1 cellular context compared by ENCODE assay signal in genomic region chr6:15299430-15300131, GRCh38.
TF ChIP-seq lines count a peak whose summit lies in the region.

No MANE protein-coding gene starts in this region.

TF ChIP-seq in K562, 482 proteins besides CTCF, POLR2A, EP300 and RAD21 (continued from another document and continues in another):
- TF ChIP-seq, protein P1, sequence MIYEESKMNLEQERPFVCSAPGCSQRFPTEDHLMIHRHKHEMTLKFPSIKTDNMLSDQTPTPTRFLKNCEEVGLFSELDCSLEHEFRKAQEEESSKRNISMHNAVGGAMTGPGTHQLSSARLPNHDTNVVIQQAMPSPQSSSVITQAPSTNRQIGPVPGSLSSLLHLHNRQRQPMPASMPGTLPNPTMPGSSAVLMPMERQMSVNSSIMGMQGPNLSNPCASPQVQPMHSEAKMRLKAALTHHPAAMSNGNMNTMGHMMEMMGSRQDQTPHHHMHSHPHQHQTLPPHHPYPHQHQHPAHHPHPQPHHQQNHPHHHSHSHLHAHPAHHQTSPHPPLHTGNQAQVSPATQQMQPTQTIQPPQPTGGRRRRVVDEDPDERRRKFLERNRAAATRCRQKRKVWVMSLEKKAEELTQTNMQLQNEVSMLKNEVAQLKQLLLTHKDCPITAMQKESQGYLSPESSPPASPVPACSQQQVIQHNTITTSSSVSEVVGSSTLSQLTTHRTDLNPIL (CRISPR knock-in tag; IDR thresholded peaks at IDR 0.05): no peak
- TF ChIP-seq SPI1 (IDR thresholded peaks at IDR 0.05; ENCODE audit: borderline replicate concordance, low read depth, low read length) (peak; percentile 85), UBTF (IDR thresholded peaks at IDR 0.05; ENCODE audit: borderline replicate concordance in 1 of 2, low read depth in 2 of 2, low read length in 2 of 2) (peak; percentile 64 to 96; a peak in 3 of 4 replicates), SMARCA4 (IDR thresholded peaks at IDR 0.05) (peak; percentile 99), TCFL5 (CRISPR knock-in tag; conservative IDR thresholded peaks at IDR 0.05) (no peak), ZNF445 (CRISPR knock-in tag; IDR thresholded peaks at IDR 0.05; ENCODE audit: low read depth) (no peak), USF1 (CRISPR knock-in tag; IDR thresholded peaks at IDR 0.05) (no peak), ZNF217 (CRISPR knock-in tag; IDR thresholded peaks at IDR 0.05) (no peak), SOX6 (IDR thresholded peaks at IDR 0.05) (peak; percentile 86), FOXJ2 (tag; IDR thresholded peaks at IDR 0.05) (0 out of 2 replicates have a peak, but pooled peaks have one; percentile 17), ZNF668 (CRISPR knock-in tag; IDR thresholded peaks at IDR 0.05) (no peak), TAF15 (IDR thresholded peaks at IDR 0.05; ENCODE audit: low read depth, low read length) (no peak), ZEB2 (IDR thresholded peaks at IDR 0.05) (peak; percentile 84; the same call in 1 of the 2 replicates), CBFA2T2 (conservative IDR thresholded peaks at IDR 0.05) (peak; percentile 92), CREB1 (IDR thresholded peaks at IDR 0.05) (peak; percentile 51), CREB1 (CRISPR knock-in tag; IDR thresholded peaks at IDR 0.05) (no peak), ZNF780A (CRISPR knock-in tag; IDR thresholded peaks at IDR 0.05) (no peak), JUNB (CRISPR knock-in tag; conservative IDR thresholded peaks at IDR 0.05) (peak; percentile 52; the same call in 1 of the 2 replicates), SRSF1 (IDR thresholded peaks at IDR 0.05; ENCODE audit: low read depth, low read length) (no peak), FOXK1 (CRISPR knock-in tag; IDR thresholded peaks at IDR 0.05; ENCODE audit: borderline replicate concordance) (peak; percentile 50; the same call in 1 of the 2 replicates), PURB (CRISPR knock-in tag; IDR thresholded peaks at IDR 0.05; ENCODE audit: low read depth) (no peak), ATF1 (CRISPR knock-in tag; IDR thresholded peaks at IDR 0.05) (no peak), ATF1 (tag; IDR thresholded peaks at IDR 0.05) (peak; percentile 51), ZNF274 (IDR thresholded peaks at IDR 0.05; ENCODE audit: borderline replicate concordance, low read depth, low read length) (no peak), MTA1 (IDR thresholded peaks at IDR 0.05; ENCODE audit: borderline replicate concordance) (peak; percentile 84; the same call in 1 of the 2 replicates), BCLAF1 (IDR thresholded peaks at IDR 0.05; ENCODE audit: borderline replicate concordance in 1 of 2, control insufficient read depth in 1 of 2, low read depth in 2 of 2, low read length in 1 of 2) (peak in 1 of 2 experiments; percentile 57; a peak in 1 of 4 replicates), RAD51 (IDR thresholded peaks at IDR 0.05; ENCODE audit: borderline replicate concordance, low read depth) (0 out of 2 replicates have a peak, but pooled peaks have one; percentile 20), CC2D1A (IDR thresholded peaks at IDR 0.05) (peak; percentile 90), ZNF75A (CRISPR knock-in tag; IDR thresholded peaks at IDR 0.05) (0 out of 2 replicates have a peak, but pooled peaks have one; percentile 9), FIP1L1 (IDR thresholded peaks at IDR 0.05; ENCODE audit: low read depth, low read length, poor library complexity, severe bottlenecking) (no peak), ARNT (IDR thresholded peaks at IDR 0.05) (peak; percentile 33 to 79; a peak in 3 of 4 replicates), TCF3 (CRISPR knock-in tag; IDR thresholded peaks at IDR 0.05) (peak; percentile 95), TBL1XR1 (IDR thresholded peaks at IDR 0.05; ENCODE audit: low read length in 2 of 2) (peak in 1 of 2 experiments; percentile 94; a peak in 2 of 4 replicates), NCOA2 (IDR thresholded peaks at IDR 0.05; ENCODE audit: partially characterized antibody in 2 of 2) (peak in 1 of 2 experiments; percentile 96), SMAD4 (CRISPR knock-in tag; conservative IDR thresholded peaks at IDR 0.05) (peak; percentile 96), HCFC1 (IDR thresholded peaks at IDR 0.05; ENCODE audit: low read depth, low read length) (peak; percentile 43), ZNF764 (CRISPR knock-in tag; IDR thresholded peaks at IDR 0.05; ENCODE audit: low read depth) (no peak), HMG20A (CRISPR knock-in tag; conservative IDR thresholded peaks at IDR 0.05) (no peak), NCOA4 (IDR thresholded peaks at IDR 0.05; ENCODE audit: partially characterized antibody) (no peak), SMC3 (conservative IDR thresholded peaks at IDR 0.05; ENCODE audit: insufficient read depth, low read depth, low read length) (0 out of 2 replicates have a peak, but pooled peaks have one; percentile 16), HNRNPL (IDR thresholded peaks at IDR 0.05; ENCODE audit: low read depth, low read length) (peak; percentile 42; the same call in 1 of the 2 replicates)
- TF ChIP-seq, protein P2, sequence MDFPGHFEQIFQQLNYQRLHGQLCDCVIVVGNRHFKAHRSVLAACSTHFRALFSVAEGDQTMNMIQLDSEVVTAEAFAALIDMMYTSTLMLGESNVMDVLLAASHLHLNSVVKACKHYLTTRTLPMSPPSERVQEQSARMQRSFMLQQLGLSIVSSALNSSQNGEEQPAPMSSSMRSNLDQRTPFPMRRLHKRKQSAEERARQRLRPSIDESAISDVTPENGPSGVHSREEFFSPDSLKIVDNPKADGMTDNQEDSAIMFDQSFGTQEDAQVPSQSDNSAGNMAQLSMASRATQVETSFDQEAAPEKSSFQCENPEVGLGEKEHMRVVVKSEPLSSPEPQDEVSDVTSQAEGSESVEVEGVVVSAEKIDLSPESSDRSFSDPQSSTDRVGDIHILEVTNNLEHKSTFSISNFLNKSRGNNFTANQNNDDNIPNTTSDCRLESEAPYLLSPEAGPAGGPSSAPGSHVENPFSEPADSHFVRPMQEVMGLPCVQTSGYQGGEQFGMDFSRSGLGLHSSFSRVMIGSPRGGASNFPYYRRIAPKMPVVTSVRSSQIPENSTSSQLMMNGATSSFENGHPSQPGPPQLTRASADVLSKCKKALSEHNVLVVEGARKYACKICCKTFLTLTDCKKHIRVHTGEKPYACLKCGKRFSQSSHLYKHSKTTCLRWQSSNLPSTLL (IDR thresholded peaks at IDR 0.05): peak; percentile 45; the same call in 1 of the 2 replicates
- TF ChIP-seq, protein P3, sequence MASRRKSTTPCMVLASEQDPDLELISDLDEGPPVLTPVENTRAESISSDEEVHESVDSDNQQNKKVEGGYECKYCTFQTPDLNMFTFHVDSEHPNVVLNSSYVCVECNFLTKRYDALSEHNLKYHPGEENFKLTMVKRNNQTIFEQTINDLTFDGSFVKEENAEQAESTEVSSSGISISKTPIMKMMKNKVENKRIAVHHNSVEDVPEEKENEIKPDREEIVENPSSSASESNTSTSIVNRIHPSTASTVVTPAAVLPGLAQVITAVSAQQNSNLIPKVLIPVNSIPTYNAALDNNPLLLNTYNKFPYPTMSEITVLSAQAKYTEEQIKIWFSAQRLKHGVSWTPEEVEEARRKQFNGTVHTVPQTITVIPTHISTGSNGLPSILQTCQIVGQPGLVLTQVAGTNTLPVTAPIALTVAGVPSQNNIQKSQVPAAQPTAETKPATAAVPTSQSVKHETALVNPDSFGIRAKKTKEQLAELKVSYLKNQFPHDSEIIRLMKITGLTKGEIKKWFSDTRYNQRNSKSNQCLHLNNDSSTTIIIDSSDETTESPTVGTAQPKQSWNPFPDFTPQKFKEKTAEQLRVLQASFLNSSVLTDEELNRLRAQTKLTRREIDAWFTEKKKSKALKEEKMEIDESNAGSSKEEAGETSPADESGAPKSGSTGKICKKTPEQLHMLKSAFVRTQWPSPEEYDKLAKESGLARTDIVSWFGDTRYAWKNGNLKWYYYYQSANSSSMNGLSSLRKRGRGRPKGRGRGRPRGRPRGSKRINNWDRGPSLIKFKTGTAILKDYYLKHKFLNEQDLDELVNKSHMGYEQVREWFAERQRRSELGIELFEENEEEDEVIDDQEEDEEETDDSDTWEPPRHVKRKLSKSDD (conservative IDR thresholded peaks at IDR 0.05; ENCODE audit: low read length): no peak
- TF ChIP-seq, protein P4, sequence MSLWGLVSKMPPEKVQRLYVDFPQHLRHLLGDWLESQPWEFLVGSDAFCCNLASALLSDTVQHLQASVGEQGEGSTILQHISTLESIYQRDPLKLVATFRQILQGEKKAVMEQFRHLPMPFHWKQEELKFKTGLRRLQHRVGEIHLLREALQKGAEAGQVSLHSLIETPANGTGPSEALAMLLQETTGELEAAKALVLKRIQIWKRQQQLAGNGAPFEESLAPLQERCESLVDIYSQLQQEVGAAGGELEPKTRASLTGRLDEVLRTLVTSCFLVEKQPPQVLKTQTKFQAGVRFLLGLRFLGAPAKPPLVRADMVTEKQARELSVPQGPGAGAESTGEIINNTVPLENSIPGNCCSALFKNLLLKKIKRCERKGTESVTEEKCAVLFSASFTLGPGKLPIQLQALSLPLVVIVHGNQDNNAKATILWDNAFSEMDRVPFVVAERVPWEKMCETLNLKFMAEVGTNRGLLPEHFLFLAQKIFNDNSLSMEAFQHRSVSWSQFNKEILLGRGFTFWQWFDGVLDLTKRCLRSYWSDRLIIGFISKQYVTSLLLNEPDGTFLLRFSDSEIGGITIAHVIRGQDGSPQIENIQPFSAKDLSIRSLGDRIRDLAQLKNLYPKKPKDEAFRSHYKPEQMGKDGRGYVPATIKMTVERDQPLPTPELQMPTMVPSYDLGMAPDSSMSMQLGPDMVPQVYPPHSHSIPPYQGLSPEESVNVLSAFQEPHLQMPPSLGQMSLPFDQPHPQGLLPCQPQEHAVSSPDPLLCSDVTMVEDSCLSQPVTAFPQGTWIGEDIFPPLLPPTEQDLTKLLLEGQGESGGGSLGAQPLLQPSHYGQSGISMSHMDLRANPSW (CRISPR knock-in tag; IDR thresholded peaks at IDR 0.05): peak; percentile 18; the same call in 1 of the 2 replicates
- TF ChIP-seq, protein P5, sequence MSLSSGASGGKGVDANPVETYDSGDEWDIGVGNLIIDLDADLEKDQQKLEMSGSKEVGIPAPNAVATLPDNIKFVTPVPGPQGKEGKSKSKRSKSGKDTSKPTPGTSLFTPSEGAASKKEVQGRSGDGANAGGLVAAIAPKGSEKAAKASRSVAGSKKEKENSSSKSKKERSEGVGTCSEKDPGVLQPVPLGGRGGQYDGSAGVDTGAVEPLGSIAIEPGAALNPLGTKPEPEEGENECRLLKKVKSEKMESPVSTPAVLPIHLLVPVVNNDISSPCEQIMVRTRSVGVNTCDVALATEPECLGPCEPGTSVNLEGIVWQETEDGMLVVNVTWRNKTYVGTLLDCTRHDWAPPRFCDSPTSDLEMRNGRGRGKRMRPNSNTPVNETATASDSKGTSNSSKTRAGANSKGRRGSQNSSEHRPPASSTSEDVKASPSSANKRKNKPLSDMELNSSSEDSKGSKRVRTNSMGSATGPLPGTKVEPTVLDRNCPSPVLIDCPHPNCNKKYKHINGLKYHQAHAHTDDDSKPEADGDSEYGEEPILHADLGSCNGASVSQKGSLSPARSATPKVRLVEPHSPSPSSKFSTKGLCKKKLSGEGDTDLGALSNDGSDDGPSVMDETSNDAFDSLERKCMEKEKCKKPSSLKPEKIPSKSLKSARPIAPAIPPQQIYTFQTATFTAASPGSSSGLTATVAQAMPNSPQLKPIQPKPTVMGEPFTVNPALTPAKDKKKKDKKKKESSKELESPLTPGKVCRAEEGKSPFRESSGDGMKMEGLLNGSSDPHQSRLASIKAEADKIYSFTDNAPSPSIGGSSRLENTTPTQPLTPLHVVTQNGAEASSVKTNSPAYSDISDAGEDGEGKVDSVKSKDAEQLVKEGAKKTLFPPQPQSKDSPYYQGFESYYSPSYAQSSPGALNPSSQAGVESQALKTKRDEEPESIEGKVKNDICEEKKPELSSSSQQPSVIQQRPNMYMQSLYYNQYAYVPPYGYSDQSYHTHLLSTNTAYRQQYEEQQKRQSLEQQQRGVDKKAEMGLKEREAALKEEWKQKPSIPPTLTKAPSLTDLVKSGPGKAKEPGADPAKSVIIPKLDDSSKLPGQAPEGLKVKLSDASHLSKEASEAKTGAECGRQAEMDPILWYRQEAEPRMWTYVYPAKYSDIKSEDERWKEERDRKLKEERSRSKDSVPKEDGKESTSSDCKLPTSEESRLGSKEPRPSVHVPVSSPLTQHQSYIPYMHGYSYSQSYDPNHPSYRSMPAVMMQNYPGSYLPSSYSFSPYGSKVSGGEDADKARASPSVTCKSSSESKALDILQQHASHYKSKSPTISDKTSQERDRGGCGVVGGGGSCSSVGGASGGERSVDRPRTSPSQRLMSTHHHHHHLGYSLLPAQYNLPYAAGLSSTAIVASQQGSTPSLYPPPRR (CRISPR knock-in tag; IDR thresholded peaks at IDR 0.05; ENCODE audit: borderline replicate concordance): no peak
